21 cellular contexts compared by ENCODE assay signal in genomic region chr4:147854154-147854553, GRCh38.
A peak's percentile ranks its signal among the peaks of the same experiment; 100 is the strongest.
DNase-seq lines count a peak whose midpoint lies in the region; ATAC-seq and TF ChIP-seq lines count a peak whose summit lies in the region.
"Had no signal": no experiment of that assay in that cellular context is flagged by ENCODE, and none has a peak within 500 bp of the region (broad histone marks: within the 10 kb centered on the region; RNA-seq: fewer than 3 reads in every experiment).

No MANE protein-coding gene starts in this region.

- H3K4me1 Mint-ChIP-seq in glutamatergic neuron (ENCODE audit: low read depth, unreplicated experiment): peaks cover 21% of the 10 kb centered on the region
- H3K4me1 Mint-ChIP-seq in activated naive CD4-positive, alpha-beta T cell treated with anti-CD3 and anti-CD28 coated beads for 36 hours (ENCODE audit: low read depth): no peaks in the 10 kb centered on the region
- H3K4me1 Mint-ChIP-seq: stimulated activated naive B cell treated with anti-CD40 and anti-IgM and Interleukin-4, amounts not matched to agents 10 μg/mL and 1 μg/mL and 100 μg/mL, for 72 hours had no signal

- intact Hi-C loops in ovary (cut with DNase I) (no loop called here), aorta (cut with DNase I) (no loop called here)
- intact Hi-C loops in activated naive CD4-positive, alpha-beta T cell treated with anti-CD3 and anti-CD28 coated beads for 36 hours (cut with micrococcal nuclease): no loop called here

- H3K9me3 Mint-ChIP-seq in glutamatergic neuron (ENCODE audit: unreplicated experiment): no peaks in the 10 kb centered on the region
- H3K9me3 Mint-ChIP-seq in activated naive CD4-positive, alpha-beta T cell treated with anti-CD3 and anti-CD28 coated beads for 36 hours: no peaks in the 10 kb centered on the region
- H3K9me3 Mint-ChIP-seq: activated T-cell treated with anti-CD3 and anti-CD28 coated beads, Interleukin-2, amount 50 U/mL, for 4 hours; natural killer cell treated with Interleukin-12 subunit alpha and Interleukin-12 subunit beta and Interleukin-15 and Interleukin-18, amount 100 ng/mL, for 72 hours had no signal

- H3K27me3 ChIP-seq in ovary (no peaks in the 10 kb centered on the region), aorta (ENCODE audit: control insufficient read depth in 1 of 2, insufficient read depth in 2 of 2, low read length in 1 of 2) (no peaks in the 10 kb centered on the region)
- H3K27me3 ChIP-seq: cardiac muscle cell, pancreas, thyroid gland had no signal

- CTCF ChIA-PET in activated naive CD4-positive, alpha-beta T cell treated with anti-CD3 and anti-CD28 coated beads for 36 hours (lab: Charles Lee): interaction anchor here (0.6 kb wide), 1 partner anchor 927 kb away, joined by 4 read pairs; no protein-coding TSS in a partner anchor

- no peaks in the 10 kb centered on the region for H3K9me3 ChIP-seq in ovary
- H3K9me3 ChIP-seq in aorta (ENCODE audit: control insufficient read depth, low read length): no peaks in the 10 kb centered on the region
- H3K9me3 ChIP-seq: pancreas, thyroid gland had no signal

- H3K36me3 Mint-ChIP-seq in glutamatergic neuron (ENCODE audit: unreplicated experiment): no peaks in the 10 kb centered on the region
- H3K36me3 Mint-ChIP-seq in activated naive CD4-positive, alpha-beta T cell treated with anti-CD3 and anti-CD28 coated beads for 36 hours (ENCODE audit: low read depth): peaks cover 3% of the 10 kb centered on the region
- H3K36me3 Mint-ChIP-seq: natural killer cell treated with Interleukin-12 subunit alpha and Interleukin-12 subunit beta and Interleukin-15 and Interleukin-18, amount 100 ng/mL, for 72 hours; stimulated activated naive B cell treated with anti-CD40 and anti-IgM and Interleukin-4, amounts not matched to agents 10 μg/mL and 1 μg/mL and 100 μg/mL, for 72 hours had no signal

- DNase-seq in glutamatergic neuron (no peak), ovary (no peak), aorta (no peak)
- no peak for DNase-seq in activated naive CD4-positive, alpha-beta T cell treated with anti-CD3 and anti-CD28 coated beads for 36 hours
- no peak for DNase-seq in activated effector memory CD4-positive, alpha-beta T cell treated with anti-CD3 and anti-CD28 coated beads, Interleukin-2, amount 50 U/mL, for 16 hours
- DNase-seq: activated naive CD4-positive, alpha-beta T cell treated with Interleukin-2 at 50 U/mL for 16 hours; activated T-cell treated with anti-CD3 and anti-CD28 coated beads, Interleukin-2, amount 50 U/mL, for 4 hours; AML-193; foreskin melanocyte; NCI-H524; NK-92 treated with Interleukin-12 subunit alpha and Interleukin-12 subunit beta, amount 100 ng/mL, for 24 hours; pancreas; right cardiac atrium; SIG-M5; stimulated activated CD4-positive, alpha-beta T cell treated with anti-CD3 and anti-CD28 coated beads, Interleukin-4, amount 100 ng/mL, for 24 hours; stimulated activated naive B cell treated with anti-CD40 and anti-IgM and Interleukin-4, amounts not matched to agents 10 μg/mL and 1 μg/mL and 100 μg/mL, for 72 hours; thyroid gland had no signal

- 48 to 67% (median 60%) methylated on average over 3 of the region's 3 CpGs for WGBS in ovary, 3 donors
- WGBS in aorta, 2 donors: 28 to 41% methylated on average over 3 of the region's 3 CpGs

- peak overlapping the region; percentile 62 for H3K27ac Mint-ChIP-seq in glutamatergic neuron (ENCODE audit: unreplicated experiment)
- H3K27ac Mint-ChIP-seq in activated naive CD4-positive, alpha-beta T cell treated with anti-CD3 and anti-CD28 coated beads for 36 hours: no peak overlapping the region
- H3K27ac Mint-ChIP-seq: stimulated activated naive B cell treated with anti-CD40 and anti-IgM and Interleukin-4, amounts not matched to agents 10 μg/mL and 1 μg/mL and 100 μg/mL, for 72 hours had no signal

- ATAC-seq in SK-N-SH treated with all-trans-retinoic acid at 6 μM for 48 hours (peak; percentile 36; the same call in 2 of the 3 replicates), aorta (ENCODE audit: low FRiP score) (no peak), GM18520 (IDR thresholded peaks at IDR 0.05; ENCODE audit: unreplicated experiment) (no peak)
- ATAC-seq: activated T-cell treated with anti-CD3 and anti-CD28 coated beads, Interleukin-2, amount 50 U/mL, for 4 hours; natural killer cell treated with Interleukin-12 subunit alpha and Interleukin-12 subunit beta and Interleukin-15 and Interleukin-18, amount 100 ng/mL, for 72 hours; pancreas; stimulated activated naive B cell treated with anti-CD40 and anti-IgM and Interleukin-4, amounts not matched to agents 10 μg/mL and 1 μg/mL and 100 μg/mL, for 72 hours had no signal

- H3K27me3 Mint-ChIP-seq in glutamatergic neuron (ENCODE audit: unreplicated experiment): no peaks in the 10 kb centered on the region
- no peaks in the 10 kb centered on the region for H3K27me3 Mint-ChIP-seq in activated naive CD4-positive, alpha-beta T cell treated with anti-CD3 and anti-CD28 coated beads for 36 hours (ENCODE audit: low read depth)
- H3K27me3 Mint-ChIP-seq: stimulated activated naive B cell treated with anti-CD40 and anti-IgM and Interleukin-4, amounts not matched to agents 10 μg/mL and 1 μg/mL and 100 μg/mL, for 72 hours had no signal

- H3K4me3 ChIP-seq in ovary: no peak overlapping the region
- no peak overlapping the region for H3K4me3 ChIP-seq in aorta (ENCODE audit: low read length in 2 of 2)
- H3K4me3 ChIP-seq: cardiac muscle cell, pancreas, thyroid gland had no signal

- H3K36me3 ChIP-seq in ovary (no peaks in the 10 kb centered on the region), aorta (ENCODE audit: control insufficient read depth in 1 of 2, insufficient read depth in 2 of 2, low read length in 1 of 2) (peaks cover 0 to 4% of the 10 kb centered on the region in 2 donors)
- H3K36me3 ChIP-seq: pancreas had no signal

- TF ChIP-seq EP300 in ovary (IDR thresholded peaks at IDR 0.05): no peak

- H3K4me3 Mint-ChIP-seq in glutamatergic neuron (ENCODE audit: unreplicated experiment): no peak overlapping the region
- no peak overlapping the region for H3K4me3 Mint-ChIP-seq in activated naive CD4-positive, alpha-beta T cell treated with anti-CD3 and anti-CD28 coated beads for 36 hours
- H3K4me3 Mint-ChIP-seq: activated T-cell treated with anti-CD3 and anti-CD28 coated beads, Interleukin-2, amount 50 U/mL, for 4 hours; natural killer cell treated with Interleukin-12 subunit alpha and Interleukin-12 subunit beta and Interleukin-15 and Interleukin-18, amount 100 ng/mL, for 72 hours; stimulated activated naive B cell treated with anti-CD40 and anti-IgM and Interleukin-4, amounts not matched to agents 10 μg/mL and 1 μg/mL and 100 μg/mL, for 72 hours had no signal

- peaks cover 14% of the 10 kb centered on the region for H3K4me1 ChIP-seq in ovary (ENCODE audit: insufficient read depth)
- peaks cover 0 to 2% of the 10 kb centered on the region in 2 donors for H3K4me1 ChIP-seq in aorta (ENCODE audit: control insufficient read depth in 1 of 2, insufficient read depth in 2 of 2, low read length in 2 of 2)
- H3K4me1 ChIP-seq: pancreas had no signal

- no peak for TF ChIP-seq POLR2A in ovary (IDR thresholded peaks at IDR 0.05)

- H3K27ac ChIP-seq in ovary (peak overlapping the region; percentile 11 to 26), aorta (ENCODE audit: low read depth in 1 of 2, low read length in 2 of 2) (peak overlapping the region; percentile 28 to 57)
- H3K27ac ChIP-seq: cardiac muscle cell, pancreas had no signal

- TF ChIP-seq CTCF in glutamatergic neuron (IDR thresholded peaks at IDR 0.05; ENCODE audit: partially characterized antibody, unreplicated experiment): no peak
- TF ChIP-seq CTCF in ovary (IDR thresholded peaks at IDR 0.05): no peak

TF ChIP-seq in SK-N-SH treated with all-trans-retinoic acid at 6 μM for 48 hours, 23 proteins besides CTCF, POLR2A, EP300 and RAD21:
- no peak for TF ChIP-seq CSRNP3 (CRISPR knock-in tag; IDR thresholded peaks at IDR 0.05)
- no peak for TF ChIP-seq CSDC2 (CRISPR knock-in tag; IDR thresholded peaks at IDR 0.05)
